16 cellular contexts compared by ENCODE assay signal in genomic region chr6:158512809-158513208, GRCh38. TPM values are rescaled to one million over a fixed set of nuclear protein-coding genes. Genes with fewer than 3 reads are reported as not detected.
DNase-seq lines count a peak whose midpoint lies in the region; ATAC-seq, FAIRE-seq and TF ChIP-seq lines count a peak whose summit lies in the region.
"Had no signal": no experiment of that assay in that cellular context is flagged by ENCODE, and none has a peak within 500 bp of the region (broad histone marks: within the 10 kb centered on the region; RNA-seq: fewer than 3 reads in every experiment).

No MANE protein-coding gene starts in this region.

- H3K4me1 ChIP-seq in HepG2 (ENCODE audit: insufficient read depth, low read length) = peaks cover 10% of the 10 kb centered on the region
- peaks cover 0 to 8% (median 4%) of the 10 kb centered on the region in 4 donors for H3K4me1 ChIP-seq in right lobe of liver
- peaks cover under 1% of the 10 kb centered on the region for H3K4me1 ChIP-seq in RWPE2 (ENCODE audit: insufficient read depth, poor library complexity, severe bottlenecking)
- no peaks in the 10 kb centered on the region for H3K4me1 ChIP-seq in endodermal cell (ENCODE audit: control insufficient read depth, insufficient read depth, low read length)
- H3K4me1 ChIP-seq: Caco-2 had no signal

- peak; percentile 23 for FAIRE-seq in HepG2 (lab: Jason Lieb, UNC)

- H3K36me3 Mint-ChIP-seq in endodermal cell (ENCODE audit: low read depth) = peaks cover 12% of the 10 kb centered on the region
- no peaks in the 10 kb centered on the region for H3K36me3 Mint-ChIP-seq in activated CD8-positive, alpha-beta T cell treated with anti-CD3 and anti-CD28 coated beads for 36 hours (ENCODE audit: low read depth)

- no peak overlapping the region for H3K4me3 Mint-ChIP-seq in endodermal cell
- no peak overlapping the region for H3K4me3 Mint-ChIP-seq in activated CD8-positive, alpha-beta T cell treated with anti-CD3 and anti-CD28 coated beads for 36 hours
- H3K4me3 Mint-ChIP-seq: GM23338 had no signal

- ATAC-seq in HepG2 (no peak), right lobe of liver (no peak), RWPE2 (ENCODE audit: low read depth) (0 out of 3 replicates have a peak, but pooled peaks have one; percentile 27), GM19023 (IDR thresholded peaks at IDR 0.05; ENCODE audit: unreplicated experiment) (no peak), HG02973 (IDR thresholded peaks at IDR 0.05; ENCODE audit: unreplicated experiment) (no peak)
- ATAC-seq in activated CD8-positive, alpha-beta T cell treated with anti-CD3 and anti-CD28 coated beads for 36 hours = no peak
- ATAC-seq: GM23338 had no signal

- CTCF ChIA-PET in HepG2 (lab: Yijun Ruan, JAX; ENCODE audit: low intra/inter-chr PET ratio, low total read pairs) = no interaction called here
- CTCF ChIA-PET in activated CD8-positive, alpha-beta T cell treated with anti-CD3 and anti-CD28 coated beads for 36 hours (lab: Charles Lee) = interaction anchor here (1.9 to 2.4 kb wide), 2 partner anchors 292 to 298 kb away, joined by 6 to 8 read pairs; no protein-coding TSS in a partner anchor

- H3K27ac ChIP-seq in HepG2 (ENCODE audit: extremely low read length, insufficient read depth, low read length) (no peak overlapping the region), right lobe of liver (no peak overlapping the region), RWPE2 (ENCODE audit: poor library complexity, severe bottlenecking) (no peak overlapping the region), endodermal cell (ENCODE audit: low read depth, low read length) (no peak overlapping the region)
- H3K27ac ChIP-seq: BLaER1 had no signal

- H3K27ac Mint-ChIP-seq in endodermal cell = no peak overlapping the region
- no peak overlapping the region for H3K27ac Mint-ChIP-seq in activated CD8-positive, alpha-beta T cell treated with anti-CD3 and anti-CD28 coated beads for 36 hours
- H3K27ac Mint-ChIP-seq: GM23338 had no signal

- H3K9ac ChIP-seq in HepG2 (ENCODE audit: insufficient read depth, low read depth, low read length) = no peak overlapping the region
- H3K9ac ChIP-seq in endodermal cell (ENCODE audit: extremely low read depth, low read length, poor library complexity, severe bottlenecking) = no peak overlapping the region
- H3K9ac ChIP-seq: BLaER1 had no signal

- POLR2A ChIA-PET in HepG2 (lab: Yijun Ruan, JAX) = no interaction called here
- POLR2A ChIA-PET in activated CD8-positive, alpha-beta T cell treated with anti-CD3 and anti-CD28 coated beads for 36 hours (lab: Charles Lee) = interaction anchor here (0.7 to 1.6 kb wide), 2 partner anchors 28 to 305 kb away, joined by 3 read pairs; no protein-coding TSS in a partner anchor

- DNase-seq in HepG2 (ENCODE audit: low spot score) (no peak), right lobe of liver (no peak), RWPE2 (ENCODE audit: low spot score) (no peak), endodermal cell (peak; percentile 0)
- DNase-seq in activated CD8-positive, alpha-beta T cell treated with anti-CD3 and anti-CD28 coated beads for 36 hours = no peak
- DNase-seq in NK-92 treated with Interleukin-12 subunit alpha and Interleukin-12 subunit beta, amount 100 ng/mL, for 24 hours (lab: John Stamatoyannopoulos, UW) = no peak
- DNase-seq: 8988T; AML-193; Caco-2; CD8-positive, alpha-beta memory T cell; DMS 273 treated with DMSO at 0.1 percent for 48 hours; H7 had no signal

- TF ChIP-seq CTCF in HepG2 (CRISPR knock-in tag; IDR thresholded peaks at IDR 0.05) (no peak), right lobe of liver (IDR thresholded peaks at IDR 0.05) (no peak), RWPE2 (IDR thresholded peaks at IDR 0.05; ENCODE audit: poor library complexity, severe bottlenecking) (no peak), endodermal cell (conservative IDR thresholded peaks at IDR 0.05) (no peak)
- TF ChIP-seq CTCF in activated CD8-positive, alpha-beta T cell treated with anti-CD3 and anti-CD28 coated beads for 36 hours (IDR thresholded peaks at IDR 0.05) = no peak

- H3K4me2 ChIP-seq in HepG2 (ENCODE audit: low read depth, low read length) = no peak overlapping the region
- H3K4me2 ChIP-seq: BLaER1, GM23338 had no signal

- H3K4me3 ChIP-seq in HepG2 (replicated peaks in 1 of 3; ENCODE audit: insufficient read depth in 1 of 3, low read depth in 2 of 3, low read length in 3 of 3) (no peak overlapping the region), right lobe of liver (no peak overlapping the region), RWPE2 (ENCODE audit: severe bottlenecking) (no peak overlapping the region), endodermal cell (ENCODE audit: low read length) (no peak overlapping the region)
- H3K4me3 ChIP-seq: BLaER1, GM23338 had no signal

- TF ChIP-seq EP300 in HepG2 (IDR thresholded peaks at IDR 0.05; ENCODE audit: low read depth in 2 of 2, low read length in 2 of 2) (no peak), HepG2 (CRISPR knock-in tag; IDR thresholded peaks at IDR 0.05; ENCODE audit: borderline replicate concordance) (no peak)

- no peak for TF ChIP-seq RAD21 in HepG2 (CRISPR knock-in tag; IDR thresholded peaks at IDR 0.05)

- H3K27me3 ChIP-seq in HepG2 (ENCODE audit: control insufficient read depth in 1 of 2, insufficient read depth in 2 of 2, low read length in 2 of 2) (no peaks in the 10 kb centered on the region), right lobe of liver (no peaks in the 10 kb centered on the region), RWPE2 (ENCODE audit: insufficient read depth, poor library complexity, severe bottlenecking) (no peaks in the 10 kb centered on the region), endodermal cell (ENCODE audit: control insufficient read depth, insufficient read depth, low read length, poor library complexity, severe bottlenecking) (no peaks in the 10 kb centered on the region)

- TF ChIP-seq POLR2A in HepG2 (IDR thresholded peaks at IDR 0.05; ENCODE audit: insufficient read depth in 1 of 2, low read depth in 2 of 2, low read length in 2 of 2) (no peak), right lobe of liver (IDR thresholded peaks at IDR 0.05) (no peak)

- H3K79me2 ChIP-seq in HepG2 (ENCODE audit: insufficient read depth, low read length) = no peaks in the 10 kb centered on the region

- H3K4me1 Mint-ChIP-seq in endodermal cell = peaks cover 1% of the 10 kb centered on the region
- peaks cover 22% of the 10 kb centered on the region for H3K4me1 Mint-ChIP-seq in activated CD8-positive, alpha-beta T cell treated with anti-CD3 and anti-CD28 coated beads for 36 hours (ENCODE audit: low read depth)

- 97% methylated on average over 4 of the region's 4 CpGs for WGBS in HepG2 (ENCODE audit: low lambda C conversion rate)
- WGBS in right lobe of liver (ENCODE audit: insufficient coverage, low coverage, low lambda C conversion rate, missing lambda C conversion rate) = 86% methylated on average over 2 of the region's 4 CpGs
- 89 to 91% methylated on average over 3 to 4 of the region's 4 CpGs for WGBS in endodermal cell (ENCODE audit: insufficient coverage in 1 of 2, insufficient read length in 1 of 2), 2 experiments

- no peaks in the 10 kb centered on the region for H3K9me3 Mint-ChIP-seq in endodermal cell
- H3K9me3 Mint-ChIP-seq in activated CD8-positive, alpha-beta T cell treated with anti-CD3 and anti-CD28 coated beads for 36 hours = no peaks in the 10 kb centered on the region
- H3K9me3 Mint-ChIP-seq: CD8-positive, alpha-beta memory T cell; GM23338 had no signal

- no peaks in the 10 kb centered on the region; a peak in 1 of 5 replicates for H3K36me3 ChIP-seq in HepG2 (replicated peaks in 1 of 2; ENCODE audit: control insufficient read depth in 1 of 2, insufficient read depth in 2 of 2, low read length in 2 of 2)
- H3K36me3 ChIP-seq in right lobe of liver = no peaks in the 10 kb centered on the region
- H3K36me3 ChIP-seq in RWPE2 (ENCODE audit: low read depth) = no peaks in the 10 kb centered on the region
- H3K36me3 ChIP-seq in endodermal cell (ENCODE audit: control insufficient read depth, insufficient read depth, low read length) = peaks cover 19% of the 10 kb centered on the region

- H3K9me3 ChIP-seq in HepG2 (ENCODE audit: low read length) = no peaks in the 10 kb centered on the region
- no peaks in the 10 kb centered on the region for H3K9me3 ChIP-seq in right lobe of liver
- H3K9me3 ChIP-seq in RWPE2 (ENCODE audit: severe bottlenecking) = no peaks in the 10 kb centered on the region
- no peaks in the 10 kb centered on the region for H3K9me3 ChIP-seq in endodermal cell (ENCODE audit: control insufficient read depth, low read length)
- H3K9me3 ChIP-seq: BLaER1, Caco-2 had no signal

- BruUV-seq in HepG2 (replicated peaks; lab: Mats Ljungman, UMichigan) = no TSS peak

- H3K27me3 Mint-ChIP-seq in endodermal cell (ENCODE audit: insufficient read depth) = peaks cover 6% of the 10 kb centered on the region
- H3K27me3 Mint-ChIP-seq in activated CD8-positive, alpha-beta T cell treated with anti-CD3 and anti-CD28 coated beads for 36 hours = peaks cover 14% of the 10 kb centered on the region

- intact Hi-C loops in HepG2 (cut with micrococcal nuclease; ENCODE audit: unreplicated experiment) (no loop called here), right lobe of liver (cut with DNase I) (no loop called here)
- intact Hi-C loops in activated CD8-positive, alpha-beta T cell treated with anti-CD3 and anti-CD28 coated beads for 36 hours (cut with micrococcal nuclease) = no loop called here

- H4K20me1 ChIP-seq in HepG2 (ENCODE audit: insufficient read depth, low read length) = no peaks in the 10 kb centered on the region

- in situ Hi-C loops in HepG2 (cut with HindIII; ENCODE audit: extremely low pct_ligation_motif_present, low pct_unique_long_range_greater_than_20kb) = loop anchor here (25.0 kb wide), 1 partner anchor 301 kb away; no protein-coding TSS in a partner anchor

- H2AFZ ChIP-seq in HepG2 (ENCODE audit: low read length) = no peak overlapping the region
- H2AFZ ChIP-seq: GM23338 had no signal

RNA-seq across cellular contexts. Expression of gene TMEM181, which starts 47.1 kb away (rescaled TPM):
- total RNA-seq in HepG2 (2016; rRNA removed; fragmentation: Illumina TruSeq; extraction: Trizol) = 42.1 and 59.1 TPM in 2 replicates
- 32.4 and 35.6 TPM in 2 replicates for total RNA-seq in HepG2 (2016; cell fraction: cytosol; rRNA removed; fragmentation: Illumina TruSeq; extraction: Trizol; ENCODE audit: low read depth)
- 41.0 and 60.9 TPM in 2 replicates for total RNA-seq in HepG2 (2016; cell fraction: insoluble cytoplasmic fraction; rRNA removed; fragmentation: Illumina TruSeq; extraction: Trizol)
- 29.2 and 32.9 TPM in 2 replicates for total RNA-seq in HepG2 (2016; cell fraction: membrane; rRNA removed; fragmentation: Illumina TruSeq; extraction: Trizol)
- 66.4 and 75.5 TPM in 2 replicates for total RNA-seq in HepG2 (2016; cell fraction: nucleus; rRNA removed; fragmentation: Illumina TruSeq; extraction: Trizol)
- polyA plus RNA-seq in HepG2 (2011; rRNA removed) = 105 and 108 TPM in 2 replicates
- 53.2 and 89.4 TPM in 2 replicates for polyA plus RNA-seq in HepG2 (2011; cell fraction: cytosol; rRNA removed)
- polyA plus RNA-seq in HepG2 (2011; cell fraction: nucleus; rRNA removed) = 65.7 and 85.9 TPM in 2 replicates
- polyA plus RNA-seq in HepG2 (2012) = 99.1 and 106 TPM in 2 replicates
- polyA plus RNA-seq in HepG2 (2016; cell fraction: cytosol; fragmentation: Illumina TruSeq; extraction: Trizol; ENCODE audit: low read depth) = 2.2 and 2.6 TPM in 2 replicates
- polyA plus RNA-seq in HepG2 (2016; cell fraction: insoluble cytoplasmic fraction; fragmentation: Illumina TruSeq; extraction: Trizol; ENCODE audit: low read depth) = 31.8 and 32.9 TPM in 2 replicates
- 8.5 and 9.3 TPM in 2 replicates for polyA plus RNA-seq in HepG2 (2016; cell fraction: membrane; fragmentation: Illumina TruSeq; extraction: Trizol; ENCODE audit: low read depth)
- 140 and 144 TPM in 2 replicates for polyA plus RNA-seq in HepG2 (2016; cell fraction: nucleus; fragmentation: Illumina TruSeq; extraction: Trizol; ENCODE audit: insufficient read depth, low read depth)
- 13.5 and 115 TPM in 2 replicates for polyA minus RNA-seq in HepG2 (2011; rRNA and poly(A)+ RNA removed; ENCODE audit: low replicate concordance)
- polyA minus RNA-seq in HepG2 (2011; cell fraction: cytosol; rRNA and poly(A)+ RNA removed) = 82.7 and 108 TPM in 2 replicates
- 78.4 and 93.9 TPM in 2 replicates for polyA minus RNA-seq in HepG2 (2011; cell fraction: nucleus; rRNA and poly(A)+ RNA removed)
- total RNA-seq in right lobe of liver = 10 to 100 TPM; 11.3 to 14.0 (median 12.5) TPM
- 10 to 100 TPM; 21.2 to 21.8 TPM for total RNA-seq in endodermal cell
- polyA plus RNA-seq in endodermal cell (2013, experiment 1 of 2) = 20.7 TPM
- polyA plus RNA-seq in endodermal cell (2013, experiment 2 of 2) = 18.7 TPM
- 10 to 100 TPM; 10.0 to 10.1 TPM for total RNA-seq in activated CD8-positive, alpha-beta T cell treated with anti-CD3 and anti-CD28 coated beads for 36 hours
